ENCODE assay signal across 1 cellular context in the genomic region with DNA sequence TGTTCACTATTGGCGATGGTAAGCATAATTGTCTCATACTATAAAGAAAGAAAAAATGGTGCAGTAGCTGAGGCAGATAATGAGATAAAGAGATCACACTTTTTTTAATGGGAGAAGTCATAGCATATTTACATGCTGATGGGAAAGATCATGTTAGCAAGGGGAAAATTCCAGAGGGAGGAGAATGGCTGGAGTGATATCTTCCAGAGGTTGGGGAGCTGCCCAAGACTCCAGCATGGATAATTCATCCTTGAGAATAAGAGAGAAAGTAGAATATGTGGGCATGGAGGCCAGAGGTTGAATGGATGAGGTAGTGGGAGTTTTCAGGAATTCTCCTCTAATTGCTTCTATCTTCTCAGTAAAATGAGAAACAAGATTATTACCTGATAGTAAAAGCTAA.
TF ChIP-seq lines count a peak whose summit lies in the region.

No MANE protein-coding gene starts in this region.

TF ChIP-seq in HCT116, 20 proteins besides CTCF, POLR2A, EP300 and RAD21 (continued from another document):
- TF ChIP-seq, protein P1, sequence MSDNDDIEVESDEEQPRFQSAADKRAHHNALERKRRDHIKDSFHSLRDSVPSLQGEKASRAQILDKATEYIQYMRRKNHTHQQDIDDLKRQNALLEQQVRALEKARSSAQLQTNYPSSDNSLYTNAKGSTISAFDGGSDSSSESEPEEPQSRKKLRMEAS (IDR thresholded peaks at IDR 0.05) = no peak
- TF ChIP-seq ZNF274 (IDR thresholded peaks at IDR 0.05; ENCODE audit: low read depth, low read length) = no peak
- TF ChIP-seq ZFX (IDR thresholded peaks at IDR 0.05) = no peak
